ENCODE assay signal across 13 cellular contexts in the genomic region with DNA sequence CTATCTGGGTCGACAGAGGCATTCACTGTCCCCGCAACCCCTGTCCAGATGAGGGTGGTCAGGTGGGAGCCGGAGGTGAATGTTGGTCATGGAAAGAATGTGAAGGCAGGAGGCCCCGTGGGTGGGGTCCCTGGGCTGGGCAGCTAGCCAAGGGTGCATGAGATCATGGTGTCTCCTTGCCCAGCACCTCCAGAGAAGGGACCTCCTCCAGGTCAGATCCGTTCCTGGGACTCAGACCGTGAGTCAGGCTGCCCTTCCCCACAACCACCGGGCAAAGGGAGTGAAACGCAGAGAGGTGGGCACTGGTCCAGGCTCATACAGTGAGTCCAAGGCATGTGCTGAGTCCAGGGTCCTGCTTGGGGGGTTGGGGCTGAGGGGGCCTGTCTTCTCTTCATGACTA. TPM values are rescaled to one million over a fixed set of nuclear protein-coding genes. Genes with fewer than 3 reads are reported as not detected.
DNase-seq lines count a peak whose midpoint lies in the region; ATAC-seq, FAIRE-seq and TF ChIP-seq lines count a peak whose summit lies in the region.
"Had no signal": no experiment of that assay in that cellular context is flagged by ENCODE, and none has a peak within 500 bp of the region (broad histone marks: within the 10 kb centered on the region; RNA-seq: fewer than 3 reads in every experiment).

No MANE protein-coding gene starts in this region.

- no peak for TF ChIP-seq RAD21 in A549 (conservative IDR thresholded peaks at IDR 0.05 in 1 of 2, IDR thresholded peaks at IDR 0.05 in 1 of 2)

- H3K4me2 ChIP-seq in A549, result peak overlapping the region; percentile 71

- H3K36me3 Mint-ChIP-seq in mesothelial cell of epicardium (no peaks in the 10 kb centered on the region), T-helper 17 cell (ENCODE audit: low read depth) (no peaks in the 10 kb centered on the region)

- peak in 1 of 2 experiments; percentile 50; a peak in 1 of 5 replicates for TF ChIP-seq EP300 in A549 (IDR thresholded peaks at IDR 0.05)

- no peak overlapping the region for H3K4me3 Mint-ChIP-seq in mesothelial cell of epicardium
- no peak overlapping the region for H3K4me3 Mint-ChIP-seq in T-helper 17 cell

- H3K27me3 Mint-ChIP-seq in mesothelial cell of epicardium (ENCODE audit: low read depth) (no peaks in the 10 kb centered on the region), T-helper 17 cell (no peaks in the 10 kb centered on the region)

- FAIRE-seq in A549 (lab: Jason Lieb, UNC), result no peak
- FAIRE-seq: islet of Langerhans had no signal

- WGBS in A549 (ENCODE audit: missing lambda C conversion rate), result 17% methylated on average over 6 of the region's 8 CpGs

- H3K4me1 ChIP-seq in A549, result peaks cover 91% of the 10 kb centered on the region

- TF ChIP-seq CTCF in A549 (IDR thresholded peaks at IDR 0.05) (no peak), mesothelial cell of epicardium (IDR thresholded peaks at IDR 0.05; ENCODE audit: unreplicated experiment) (no peak)

- CTCF ChIA-PET in A549 (lab: Yijun Ruan, JAX), result interaction anchor here (1.2 to 14.7 kb wide), 6 partner anchors 9 to 190 kb away, joined by 3 to 145 read pairs (median 14); a partner anchor contains a TSS

- TF ChIP-seq POLR2A in A549 (IDR thresholded peaks at IDR 0.05; ENCODE audit: low read length), result no peak

- H3K27ac ChIP-seq in A549 (peak overlapping the region; percentile 85 to 86), cingulate gyrus (ENCODE audit: low read depth, low read length) (peak overlapping the region; percentile 40)

- ATAC-seq in A549 (peak; percentile 47 to 68), HG02870 (IDR thresholded peaks at IDR 0.05; ENCODE audit: unreplicated experiment) (no peak), GM21717 (IDR thresholded peaks at IDR 0.05; ENCODE audit: unreplicated experiment) (no peak), T-helper 17 cell (no peak)

- DNase-seq in A549 (ENCODE audit: low read depth in 1 of 2, low spot score in 1 of 2) (peak in 1 of 2 experiments; percentile 79), LoVo (ENCODE audit: low spot score) (peak; percentile 24), mesothelial cell of epicardium (ENCODE audit: low spot score in 2 of 2, unreplicated experiment in 2 of 2) (peak in 1 of 2 experiments; percentile 42), T-helper 17 cell (no peak)
- no peak for DNase-seq in activated CD4-positive, alpha-beta T cell treated with anti-CD3 and anti-CD28 coated beads for 1 hour
- DNase-seq: MM.1S, NCI-H526 treated with DMSO at 0.1 percent for 48 hours had no signal

- no peaks in the 10 kb centered on the region for H3K9me3 ChIP-seq in A549
- no peaks in the 10 kb centered on the region for H3K9me3 ChIP-seq in T-helper 17 cell (ENCODE audit: control insufficient read depth, low read length, poor library complexity, severe bottlenecking)

- POLR2A ChIA-PET in A549 (lab: Yijun Ruan, JAX), result no interaction called here

- H3K4me1 Mint-ChIP-seq in mesothelial cell of epicardium (peaks cover 27% of the 10 kb centered on the region), T-helper 17 cell (no peaks in the 10 kb centered on the region)

- H3K4me3 ChIP-seq in A549, result no peak overlapping the region

- H3K9me3 Mint-ChIP-seq in mesothelial cell of epicardium, result no peaks in the 10 kb centered on the region

- H3K27ac Mint-ChIP-seq in mesothelial cell of epicardium (peak overlapping the region; percentile 80), T-helper 17 cell (no peak overlapping the region)

TF ChIP-seq in A549, 52 proteins besides CTCF, POLR2A, EP300 and RAD21 (continues in another document):
- TF ChIP-seq ZC3H11A (IDR thresholded peaks at IDR 0.05), result no peak
- TF ChIP-seq TFCP2L1 (CRISPR knock-in tag; IDR thresholded peaks at IDR 0.05), result no peak
- peak; percentile 26; the same call in 1 of the 2 replicates for TF ChIP-seq JUNB (IDR thresholded peaks at IDR 0.05)
- TF ChIP-seq RARB (CRISPR knock-in tag; IDR thresholded peaks at IDR 0.05), result no peak
- TF ChIP-seq JUN (IDR thresholded peaks at IDR 0.05), result peak in 1 of 2 experiments; percentile 48; a peak in 2 of 5 replicates
- TF ChIP-seq, protein P1, sequence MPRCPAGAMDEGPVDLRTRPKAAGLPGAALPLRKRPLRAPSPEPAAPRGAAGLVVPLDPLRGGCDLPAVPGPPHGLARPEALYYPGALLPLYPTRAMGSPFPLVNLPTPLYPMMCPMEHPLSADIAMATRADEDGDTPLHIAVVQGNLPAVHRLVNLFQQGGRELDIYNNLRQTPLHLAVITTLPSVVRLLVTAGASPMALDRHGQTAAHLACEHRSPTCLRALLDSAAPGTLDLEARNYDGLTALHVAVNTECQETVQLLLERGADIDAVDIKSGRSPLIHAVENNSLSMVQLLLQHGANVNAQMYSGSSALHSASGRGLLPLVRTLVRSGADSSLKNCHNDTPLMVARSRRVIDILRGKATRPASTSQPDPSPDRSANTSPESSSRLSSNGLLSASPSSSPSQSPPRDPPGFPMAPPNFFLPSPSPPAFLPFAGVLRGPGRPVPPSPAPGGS (IDR thresholded peaks at IDR 0.05), result no peak
- TF ChIP-seq RNF2 (IDR thresholded peaks at IDR 0.05; ENCODE audit: borderline replicate concordance, low read depth), result no peak
- no peak for TF ChIP-seq NFE2L2 (conservative IDR thresholded peaks at IDR 0.05; ENCODE audit: low read length)
- TF ChIP-seq PHF8 (IDR thresholded peaks at IDR 0.05; ENCODE audit: borderline replicate concordance, low read depth), result no peak
- no peak for TF ChIP-seq FOSL2 (IDR thresholded peaks at IDR 0.05)
- peak; percentile 20; the same call in 1 of the 2 replicates for TF ChIP-seq FOSL2 (CRISPR knock-in tag; IDR thresholded peaks at IDR 0.05)
- TF ChIP-seq, protein P2, sequence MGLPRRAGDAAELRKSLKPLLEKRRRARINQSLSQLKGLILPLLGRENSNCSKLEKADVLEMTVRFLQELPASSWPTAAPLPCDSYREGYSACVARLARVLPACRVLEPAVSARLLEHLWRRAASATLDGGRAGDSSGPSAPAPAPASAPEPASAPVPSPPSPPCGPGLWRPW (IDR thresholded peaks at IDR 0.05), result no peak
- TF ChIP-seq, protein P3, sequence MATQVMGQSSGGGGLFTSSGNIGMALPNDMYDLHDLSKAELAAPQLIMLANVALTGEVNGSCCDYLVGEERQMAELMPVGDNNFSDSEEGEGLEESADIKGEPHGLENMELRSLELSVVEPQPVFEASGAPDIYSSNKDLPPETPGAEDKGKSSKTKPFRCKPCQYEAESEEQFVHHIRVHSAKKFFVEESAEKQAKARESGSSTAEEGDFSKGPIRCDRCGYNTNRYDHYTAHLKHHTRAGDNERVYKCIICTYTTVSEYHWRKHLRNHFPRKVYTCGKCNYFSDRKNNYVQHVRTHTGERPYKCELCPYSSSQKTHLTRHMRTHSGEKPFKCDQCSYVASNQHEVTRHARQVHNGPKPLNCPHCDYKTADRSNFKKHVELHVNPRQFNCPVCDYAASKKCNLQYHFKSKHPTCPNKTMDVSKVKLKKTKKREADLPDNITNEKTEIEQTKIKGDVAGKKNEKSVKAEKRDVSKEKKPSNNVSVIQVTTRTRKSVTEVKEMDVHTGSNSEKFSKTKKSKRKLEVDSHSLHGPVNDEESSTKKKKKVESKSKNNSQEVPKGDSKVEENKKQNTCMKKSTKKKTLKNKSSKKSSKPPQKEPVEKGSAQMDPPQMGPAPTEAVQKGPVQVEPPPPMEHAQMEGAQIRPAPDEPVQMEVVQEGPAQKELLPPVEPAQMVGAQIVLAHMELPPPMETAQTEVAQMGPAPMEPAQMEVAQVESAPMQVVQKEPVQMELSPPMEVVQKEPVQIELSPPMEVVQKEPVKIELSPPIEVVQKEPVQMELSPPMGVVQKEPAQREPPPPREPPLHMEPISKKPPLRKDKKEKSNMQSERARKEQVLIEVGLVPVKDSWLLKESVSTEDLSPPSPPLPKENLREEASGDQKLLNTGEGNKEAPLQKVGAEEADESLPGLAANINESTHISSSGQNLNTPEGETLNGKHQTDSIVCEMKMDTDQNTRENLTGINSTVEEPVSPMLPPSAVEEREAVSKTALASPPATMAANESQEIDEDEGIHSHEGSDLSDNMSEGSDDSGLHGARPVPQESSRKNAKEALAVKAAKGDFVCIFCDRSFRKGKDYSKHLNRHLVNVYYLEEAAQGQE (IDR thresholded peaks at IDR 0.05), result no peak
- TF ChIP-seq ZSCAN20 (CRISPR knock-in tag; IDR thresholded peaks at IDR 0.05), result no peak
- TF ChIP-seq ESRRA (IDR thresholded peaks at IDR 0.05; ENCODE audit: borderline replicate concordance, low read length), result no peak
- TF ChIP-seq SREBF2 (IDR thresholded peaks at IDR 0.05), result no peak

RNA-seq across cellular contexts. Expression of a gene that starts 3.5 kb away (rescaled TPM):
- polyA plus RNA-seq in A549 (2011; rRNA removed), result 1.0 and 1.5 TPM in 2 replicates
- 1.5 and 3.0 TPM in 2 replicates for polyA plus RNA-seq in A549 (2012; cell fraction: cytosol; rRNA removed)
- 3.0 and 4.0 TPM in 2 replicates for polyA plus RNA-seq in A549 (2012; cell fraction: nucleus; rRNA removed)
- polyA plus RNA-seq in A549 (2017; fragmentation: RNase III; extraction: RNeasy Plus Mini Kit Qiagen cat#74134 plus additional on column Dnase treatment), result 1.9 to 3.7 TPM (median 3.4 TPM) in 3 replicates
- polyA minus RNA-seq in A549 (2011; rRNA and poly(A)+ RNA removed), result 0.83 and 1.8 TPM in 2 replicates
- total RNA-seq in mesothelial cell of epicardium, result 1.9 to 2.5 TPM (median 2.1 TPM) in 3 replicates
- total RNA-seq in T-helper 17 cell, result not detected
- total RNA-seq: T-helper 1 cell treated with Interleukin-12 subunit alpha and Interleukin-12 subunit beta and Interleukin-4 antibody, amounts not matched to agents 30 ng/mL and 1 ng/mL, for 36 hours had no signal

RNA-seq across cellular contexts. Expression of a gene that starts 22.8 kb away (rescaled TPM):
- 0.09 and 0.20 TPM in 2 replicates for polyA plus RNA-seq in A549 (2011; rRNA removed)
- polyA plus RNA-seq in A549 (2012; cell fraction: cytosol; rRNA removed), result 0.53 and 0.70 TPM in 2 replicates
- polyA plus RNA-seq in A549 (2012; cell fraction: nucleus; rRNA removed), result 3.9 and 4.1 TPM in 2 replicates
- polyA plus RNA-seq in A549 (2017; fragmentation: RNase III; extraction: RNeasy Plus Mini Kit Qiagen cat#74134 plus additional on column Dnase treatment), result 0.36 to 0.63 TPM (median 0.51 TPM) in 3 replicates
- 0.21 and 0.34 TPM in 2 replicates for polyA minus RNA-seq in A549 (2011; rRNA and poly(A)+ RNA removed)
- total RNA-seq in mesothelial cell of epicardium, result 0.27 to 0.49 TPM (median 0.38 TPM) in 3 replicates
- total RNA-seq in T-helper 17 cell, result not detected

RNA-seq across cellular contexts. Expression of a gene that starts 28.4 kb away (rescaled TPM):
- polyA plus RNA-seq in A549 (2011; rRNA removed) (0.46 and 0.53 TPM in 2 replicates), A549 (2017; fragmentation: RNase III; extraction: RNeasy Plus Mini Kit Qiagen cat#74134 plus additional on column Dnase treatment) (0.70 to 1.3 TPM (median 0.96 TPM) in 3 replicates)
- polyA plus RNA-seq in A549 (2012; cell fraction: cytosol; rRNA removed), result 0.53 and 1.1 TPM in 2 replicates
- 0.76 and 1.00 TPM in 2 replicates for polyA plus RNA-seq in A549 (2012; cell fraction: nucleus; rRNA removed)
- polyA minus RNA-seq in A549 (2011; rRNA and poly(A)+ RNA removed), result 0.29 TPM in 1 of 2 replicates, not detected in the other
- total RNA-seq in mesothelial cell of epicardium (8.4 to 10.4 TPM (median 8.5 TPM) in 3 replicates), T-helper 17 cell (not detected)
- total RNA-seq: T-helper 1 cell treated with Interleukin-12 subunit alpha and Interleukin-12 subunit beta and Interleukin-4 antibody, amounts not matched to agents 30 ng/mL and 1 ng/mL, for 36 hours had no signal

RNA-seq across cellular contexts. Expression of a gene that starts 28.5 kb away (rescaled TPM):
- polyA plus RNA-seq in A549 (2011; rRNA removed), result 0.06 and 0.08 TPM in 2 replicates
- 0.04 TPM in 2 replicates for polyA plus RNA-seq in A549 (2012; cell fraction: cytosol; rRNA removed)
- polyA plus RNA-seq in A549 (2012; cell fraction: nucleus; rRNA removed), result 0.02 and 0.16 TPM in 2 replicates
- polyA plus RNA-seq in A549 (2017; fragmentation: RNase III; extraction: RNeasy Plus Mini Kit Qiagen cat#74134 plus additional on column Dnase treatment), result 0.04 to 0.24 TPM (median 0.15 TPM) in 3 replicates
- 0.12 and 0.63 TPM in 2 replicates for polyA minus RNA-seq in A549 (2011; rRNA and poly(A)+ RNA removed)
- total RNA-seq in mesothelial cell of epicardium, result 0.52 to 0.86 TPM (median 0.67 TPM) in 3 replicates
- not detected for total RNA-seq in T-helper 17 cell
- total RNA-seq: dermis microvascular lymphatic vessel endothelial cell; T-helper 1 cell treated with Interleukin-12 subunit alpha and Interleukin-12 subunit beta and Interleukin-4 antibody, amounts not matched to agents 30 ng/mL and 1 ng/mL, for 36 hours had no signal

Comparison
In these comparisons a context has a peak if more than half of its experiments do, and no peak if none do; other contexts are left out.
1. ATAC-seq: peak in A549 (2 of 2); none in HG02870 (single experiment), GM21717 (single experiment) and T-helper 17 cell (single experiment).